In the genomic region with DNA sequence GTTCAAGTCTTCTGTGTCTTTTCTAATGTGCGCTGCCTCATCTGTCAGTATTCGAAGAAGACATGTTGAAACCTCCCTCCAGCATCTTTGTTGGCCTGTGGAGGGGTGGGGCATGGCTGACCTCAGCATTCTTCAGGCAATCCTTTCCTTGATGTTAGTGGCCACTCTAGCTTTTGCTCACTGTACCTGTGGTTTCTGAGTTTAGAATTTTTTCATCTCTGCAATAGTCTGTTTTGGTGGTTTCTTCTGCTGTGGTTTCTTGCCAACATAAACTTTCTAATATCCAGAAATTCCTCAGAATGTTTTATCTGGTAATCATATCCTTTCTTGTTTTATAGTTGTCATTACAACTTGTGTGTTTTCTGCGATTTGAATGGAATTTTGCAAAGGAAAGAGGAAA, we compare ENCODE assay signal across 13 cellular contexts.
A peak's percentile ranks its signal among the peaks of the same experiment; 100 is the strongest.
DNase-seq lines count a peak whose midpoint lies in the region; ATAC-seq and TF ChIP-seq lines count a peak whose summit lies in the region.
"Had no signal": no experiment of that assay in that cellular context is flagged by ENCODE, and none has a peak within 500 bp of the region (broad histone marks: within the 10 kb centered on the region; RNA-seq: fewer than 3 reads in every experiment).

No MANE protein-coding gene starts in this region.

- no peaks in the 10 kb centered on the region for H3K27me3 ChIP-seq in right atrium auricular region
- H3K27me3 ChIP-seq: breast epithelium had no signal

- peak; percentile 55 for DNase-seq in GM04503 (ENCODE audit: low read depth)
- peak; percentile 88 for DNase-seq in RPMI7951 (ENCODE audit: low read depth)
- peak; percentile 55 for DNase-seq in renal cortical epithelial cell (ENCODE audit: low read depth)
- DNase-seq in cerebellar nuclear complex (lab: John Stamatoyannopoulos, UW) = no peak
- no peak for DNase-seq in DMS53 (lab: John Stamatoyannopoulos, UW)
- DNase-seq in right atrium auricular region (ENCODE audit: low spot score) = no peak
- no peak for DNase-seq in stimulated activated CD4-positive, alpha-beta T cell treated with anti-CD3 and anti-CD28 coated beads, Interleukin-4, amount 100 ng/mL, for 4 hours
- DNase-seq: activated CD4-positive, alpha-beta T cell treated with anti-CD3 and anti-CD28 coated beads, Interleukin-2, amount 10 ng/mL, durations not matched to agents 24 days and 14 days; CD4-positive, alpha-beta memory T cell; NCI-H2171; T-helper 1 cell had no signal

- H3K4me3 ChIP-seq in right atrium auricular region = no peak overlapping the region
- H3K4me3 ChIP-seq: breast epithelium had no signal

- no peak overlapping the region for H3K27ac ChIP-seq in right atrium auricular region

- ATAC-seq in esophagus mucosa = peak; percentile 50

- no peak for TF ChIP-seq CTCF in right atrium auricular region (IDR thresholded peaks at IDR 0.05)

- peaks cover 0 to 7% of the 10 kb centered on the region in 2 donors for H3K9me3 ChIP-seq in right atrium auricular region

- no peaks in the 10 kb centered on the region for H3K4me1 ChIP-seq in right atrium auricular region
- H3K4me1 ChIP-seq: breast epithelium had no signal

- H3K36me3 ChIP-seq in right atrium auricular region = no peaks in the 10 kb centered on the region
- H3K36me3 ChIP-seq: breast epithelium had no signal

Comparison
In these comparisons a context has a peak if more than half of its experiments do, and no peak if none do; other contexts are left out.
1. DNase-seq: peak in GM04503 (single experiment), RPMI7951 (single experiment) and renal cortical epithelial cell (single experiment); none in cerebellar nuclear complex (0 of 2), DMS53 (single experiment), right atrium auricular region (single experiment) and stimulated activated CD4-positive, alpha-beta T cell treated with anti-CD3 and anti-CD28 coated beads, Interleukin-4, amount 100 ng/mL, for 4 hours (0 of 2).